Comparison of ENCODE assay signal across 8 cellular contexts in the genomic region with DNA sequence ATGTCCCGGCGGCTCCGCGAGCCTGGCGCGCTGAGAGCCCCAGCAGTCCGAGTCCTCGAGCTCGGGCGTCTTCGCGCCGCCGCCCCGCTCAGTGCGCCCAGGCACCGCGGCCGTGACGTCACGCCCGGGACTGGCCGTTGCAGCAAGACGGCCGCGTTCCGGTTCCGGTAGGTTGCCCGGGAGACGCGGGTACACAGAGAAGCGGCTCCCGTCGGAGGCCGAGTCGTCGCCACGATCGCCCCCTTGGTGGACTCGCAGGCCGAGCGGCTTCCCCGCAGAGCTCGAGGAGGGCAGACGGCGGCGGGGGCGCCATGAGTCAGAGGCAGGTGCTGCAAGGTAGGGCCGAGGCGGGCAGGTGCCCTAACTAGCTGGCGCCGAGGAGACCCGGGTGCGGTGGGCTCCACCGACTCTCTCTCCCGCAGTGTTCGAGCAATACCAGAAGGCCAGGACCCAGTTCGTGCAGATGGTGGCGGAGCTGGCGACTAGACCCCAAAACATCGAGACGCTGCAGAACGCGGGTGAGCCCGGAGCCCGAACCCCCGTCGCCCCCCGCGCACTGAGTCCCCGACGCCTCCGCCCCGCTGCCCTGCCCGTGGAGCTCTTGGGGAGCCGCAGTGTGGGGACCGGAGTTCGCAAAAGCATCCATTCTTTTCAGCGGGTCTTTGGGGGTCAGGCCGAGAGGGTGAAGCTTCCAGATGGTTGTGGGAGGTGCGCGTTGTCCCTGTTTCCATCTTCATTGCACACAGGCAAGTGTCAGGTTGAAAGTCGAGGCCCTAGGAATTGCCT. TPM values are rescaled to one million over a fixed set of nuclear protein-coding genes. Genes with fewer than 3 reads are reported as not detected.
DNase-seq lines count a peak whose midpoint lies in the region; ATAC-seq and TF ChIP-seq lines count a peak whose summit lies in the region.

A gene (plus strand): TSS at position 196 of the 786 bp plus-strand sequence. CDS start 116 bp downstream, at position 312.

- H3K27ac Mint-ChIP-seq in CD4-positive, CD25-positive, alpha-beta regulatory T cell: peak within 1 kb of the TSS in 2 of 3 donors; percentile 73 to 84
- H3K27ac Mint-ChIP-seq in WTC11: no peak within 1 kb of the TSS

- no peaks in the 10 kb centered on the region for H3K36me3 ChIP-seq in CD4-positive, CD25-positive, alpha-beta regulatory T cell (ENCODE audit: control insufficient read depth, insufficient read depth, low read length)
- no peaks in the 10 kb centered on the region for H3K36me3 ChIP-seq in esophagus muscularis mucosa
- no peaks in the 10 kb centered on the region for H3K36me3 ChIP-seq in PC-3 (ENCODE audit: low read depth, low read length)

- H3K27me3 ChIP-seq in CD4-positive, CD25-positive, alpha-beta regulatory T cell (ENCODE audit: control insufficient read depth, insufficient read depth, low read length): peaks cover 55% of the 10 kb centered on the region
- peaks cover 8 to 74% (median 55%) of the 10 kb centered on the region in 4 donors for H3K27me3 ChIP-seq in esophagus muscularis mucosa
- no peaks in the 10 kb centered on the region for H3K27me3 ChIP-seq in PC-3 (ENCODE audit: low read length)

- H3K27ac ChIP-seq in CD4-positive, CD25-positive, alpha-beta regulatory T cell (ENCODE audit: insufficient read depth, low read length, poor library complexity, severe bottlenecking): no peak within 1 kb of the TSS
- H3K27ac ChIP-seq in esophagus muscularis mucosa (replicated peaks in 1 of 4) (no peak within 1 kb of the TSS), PC-3 (ENCODE audit: low read length) (no peak within 1 kb of the TSS)

- no peak for ATAC-seq in CD4-positive, CD25-positive, alpha-beta regulatory T cell (ENCODE audit: low read depth in 2 of 2)
- peak; percentile 34 for ATAC-seq in HG03045 (IDR thresholded peaks at IDR 0.05; ENCODE audit: unreplicated experiment)
- peak; percentile 59 for ATAC-seq in WTC11
- ATAC-seq in PC-3: no peak
- no peak for ATAC-seq in GM19467 (IDR thresholded peaks at IDR 0.05; ENCODE audit: unreplicated experiment)
- no peak for ATAC-seq in GM18907 (IDR thresholded peaks at IDR 0.05; ENCODE audit: unreplicated experiment)

- H3K36me3 Mint-ChIP-seq in CD4-positive, CD25-positive, alpha-beta regulatory T cell: no peaks in the 10 kb centered on the region
- H3K36me3 Mint-ChIP-seq in WTC11: no peaks in the 10 kb centered on the region

- BruUV-seq in PC-3 (replicated peaks; lab: Mats Ljungman, UMichigan): no TSS peak

- peak within 1 kb of the TSS; percentile 22 to 79 (median 56) for H3K4me3 Mint-ChIP-seq in CD4-positive, CD25-positive, alpha-beta regulatory T cell
- H3K4me3 Mint-ChIP-seq in WTC11: peak within 1 kb of the TSS; percentile 69

- H3K4me3 ChIP-seq in CD4-positive, CD25-positive, alpha-beta regulatory T cell (ENCODE audit: low read depth, low read length): no peak within 1 kb of the TSS
- H3K4me3 ChIP-seq in esophagus muscularis mucosa: peak within 1 kb of the TSS; percentile 27 to 51 (median 30)
- H3K4me3 ChIP-seq in PC-3 (ENCODE audit: low read length): no peak within 1 kb of the TSS

- 5% methylated on average over 45 of the region's 83 CpGs for WGBS in esophagus muscularis mucosa

- H3K9me3 ChIP-seq in CD4-positive, CD25-positive, alpha-beta regulatory T cell (ENCODE audit: control insufficient read depth in 2 of 2, low read length in 2 of 2): peaks cover 4 to 13% of the 10 kb centered on the region in 2 experiments
- no peaks in the 10 kb centered on the region for H3K9me3 ChIP-seq in esophagus muscularis mucosa
- no peaks in the 10 kb centered on the region for H3K9me3 ChIP-seq in PC-3 (ENCODE audit: low read length)

- CTCF ChIA-PET in WTC11 (lab: Charles Lee): interaction anchor here (1.1 to 1.5 kb wide), 3 partner anchors 92 to 352 kb away, joined by 3 to 4 read pairs (median 3); no protein-coding TSS in a partner anchor
- CTCF ChIA-PET in PC-3 (lab: Charles Lee): no interaction called here

- H3K27me3 Mint-ChIP-seq in CD4-positive, CD25-positive, alpha-beta regulatory T cell: peaks cover 78% of the 10 kb centered on the region
- peaks cover 92% of the 10 kb centered on the region for H3K27me3 Mint-ChIP-seq in WTC11 (ENCODE audit: low read depth)

- H3K79me2 ChIP-seq in PC-3 (ENCODE audit: low read length): peaks cover 7% of the 10 kb centered on the region; the same call in 1 of the 2 replicates

- no peaks in the 10 kb centered on the region for H4K20me1 ChIP-seq in PC-3 (ENCODE audit: low read length)

- TF ChIP-seq CTCF in WTC11 (IDR thresholded peaks at IDR 0.05) (no peak), esophagus muscularis mucosa (IDR thresholded peaks at IDR 0.05) (no peak), PC-3 (conservative IDR thresholded peaks at IDR 0.05; ENCODE audit: low read depth, low read length) (no peak)

- TF ChIP-seq EP300 in esophagus muscularis mucosa (IDR thresholded peaks at IDR 0.05): no peak

- H3K9ac ChIP-seq in PC-3 (ENCODE audit: low read length): no peak within 1 kb of the TSS

- intact Hi-C loops in esophagus muscularis mucosa (cut with DNase I) (loop anchor here (10.0 kb wide), 2 partner anchors 239 to 749 kb away; a partner anchor contains a TSS), PC-3 (cut with micrococcal nuclease) (no loop called here)

- POLR2A ChIA-PET in WTC11 (lab: Charles Lee): interaction anchor here (0.8 to 1.4 kb wide), 2 partner anchors 29 to 41 kb away, joined by 3 to 6 read pairs; a partner anchor contains a TSS
- POLR2A ChIA-PET in PC-3 (lab: Charles Lee; ENCODE audit: unreplicated experiment): no interaction called here

- peaks cover 0 to 11% (median 4%) of the 10 kb centered on the region in 7 donors for H3K9me3 Mint-ChIP-seq in CD4-positive, CD25-positive, alpha-beta regulatory T cell
- no peaks in the 10 kb centered on the region for H3K9me3 Mint-ChIP-seq in WTC11

- no peak within 1 kb of the TSS for H2AFZ ChIP-seq in PC-3 (ENCODE audit: low read length)

- no peak within 1 kb of the TSS for H3K4me2 ChIP-seq in PC-3 (ENCODE audit: low read length)

- no peaks in the 10 kb centered on the region for H3F3A ChIP-seq in PC-3 (ENCODE audit: low read length, unreplicated experiment)

- H3K4me1 ChIP-seq in CD4-positive, CD25-positive, alpha-beta regulatory T cell (ENCODE audit: control insufficient read depth, insufficient read depth, low read length, poor library complexity, severe bottlenecking): peaks cover 18% of the 10 kb centered on the region
- H3K4me1 ChIP-seq in esophagus muscularis mucosa: peaks cover 12 to 22% (median 18%) of the 10 kb centered on the region in 4 donors
- peaks cover 10% of the 10 kb centered on the region for H3K4me1 ChIP-seq in PC-3 (ENCODE audit: insufficient read depth, low read length)

- no peaks in the 10 kb centered on the region for H3K9me2 ChIP-seq in PC-3 (replicated peaks; ENCODE audit: low read length)

- peak in 2 of 3 donors; percentile 39 to 68 for DNase-seq in CD4-positive, CD25-positive, alpha-beta regulatory T cell
- DNase-seq in WTC11 (ENCODE audit: low spot score): peak; percentile 86
- no peak for DNase-seq in esophagus muscularis mucosa (ENCODE audit: extremely low spot score)
- peak; percentile 22 for DNase-seq in occipital lobe (lab: John Stamatoyannopoulos, UW)
- DNase-seq in PC-3: no peak

- peaks cover 5 to 25% (median 10%) of the 10 kb centered on the region in 4 donors for H3K4me1 Mint-ChIP-seq in CD4-positive, CD25-positive, alpha-beta regulatory T cell
- H3K4me1 Mint-ChIP-seq in WTC11: peaks cover 7% of the 10 kb centered on the region; the same call in 1 of the 2 replicates

- no peak for TF ChIP-seq POLR2A in esophagus muscularis mucosa (IDR thresholded peaks at IDR 0.05; ENCODE audit: low read depth)

TF ChIP-seq in WTC11, 78 proteins besides CTCF, POLR2A, EP300 and RAD21 (continues in another document):
- no peak for TF ChIP-seq GRHL2 (CRISPR knock-in tag; IDR thresholded peaks at IDR 0.05; ENCODE audit: insufficient replicate concordance, severe bottlenecking)
- peak; percentile 34; the same call in 1 of the 2 replicates for TF ChIP-seq ZNF263 (CRISPR knock-in tag; IDR thresholded peaks at IDR 0.05; ENCODE audit: low read depth)
- peak; percentile 90 for TF ChIP-seq CREB1 (CRISPR knock-in tag; IDR thresholded peaks at IDR 0.05)
- TF ChIP-seq, protein P1, sequence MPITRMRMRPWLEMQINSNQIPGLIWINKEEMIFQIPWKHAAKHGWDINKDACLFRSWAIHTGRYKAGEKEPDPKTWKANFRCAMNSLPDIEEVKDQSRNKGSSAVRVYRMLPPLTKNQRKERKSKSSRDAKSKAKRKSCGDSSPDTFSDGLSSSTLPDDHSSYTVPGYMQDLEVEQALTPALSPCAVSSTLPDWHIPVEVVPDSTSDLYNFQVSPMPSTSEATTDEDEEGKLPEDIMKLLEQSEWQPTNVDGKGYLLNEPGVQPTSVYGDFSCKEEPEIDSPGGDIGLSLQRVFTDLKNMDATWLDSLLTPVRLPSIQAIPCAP (CRISPR knock-in tag; IDR thresholded peaks at IDR 0.05): no peak
- 0 out of 2 replicates have a peak, but pooled peaks have one; percentile 66 for TF ChIP-seq JUN (CRISPR knock-in tag; IDR thresholded peaks at IDR 0.05)
- no peak for TF ChIP-seq IRF2 (CRISPR knock-in tag; IDR thresholded peaks at IDR 0.05; ENCODE audit: borderline replicate concordance, low read depth)
- TF ChIP-seq PRRX2 (CRISPR knock-in tag; IDR thresholded peaks at IDR 0.05): no peak
- no peak for TF ChIP-seq TCF7 (CRISPR knock-in tag; IDR thresholded peaks at IDR 0.05; ENCODE audit: low read depth)
- TF ChIP-seq ZNF671 (CRISPR knock-in tag; IDR thresholded peaks at IDR 0.05): no peak
- no peak for TF ChIP-seq OVOL2 (CRISPR knock-in tag; IDR thresholded peaks at IDR 0.05; ENCODE audit: borderline replicate concordance)
- no peak for TF ChIP-seq ZNF396 (CRISPR knock-in tag; IDR thresholded peaks at IDR 0.05; ENCODE audit: borderline replicate concordance)
- no peak for TF ChIP-seq NR1H2 (CRISPR knock-in tag; IDR thresholded peaks at IDR 0.05)
- TF ChIP-seq, protein P2, sequence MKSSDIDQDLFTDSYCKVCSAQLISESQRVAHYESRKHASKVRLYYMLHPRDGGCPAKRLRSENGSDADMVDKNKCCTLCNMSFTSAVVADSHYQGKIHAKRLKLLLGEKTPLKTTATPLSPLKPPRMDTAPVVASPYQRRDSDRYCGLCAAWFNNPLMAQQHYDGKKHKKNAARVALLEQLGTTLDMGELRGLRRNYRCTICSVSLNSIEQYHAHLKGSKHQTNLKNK (CRISPR knock-in tag; IDR thresholded peaks at IDR 0.05): no peak
- TF ChIP-seq MXD4 (CRISPR knock-in tag; IDR thresholded peaks at IDR 0.05; ENCODE audit: borderline replicate concordance): no peak

RNA-seq across cellular contexts. Expression of the gene that starts here (rescaled TPM):
- total RNA-seq in CD4-positive, CD25-positive, alpha-beta regulatory T cell: not detected
- under 1 TPM in 2 of 4 donors, not detected in 2; 0.15 to 0.18 TPM for polyA plus RNA-seq in CD4-positive, CD25-positive, alpha-beta regulatory T cell
- total RNA-seq in WTC11 (2021): 0.30 to 0.74 TPM in 2 of 3 replicates, not detected in the other
- total RNA-seq in esophagus muscularis mucosa: under 1 TPM in 1 of 4 donors, not detected in 3; 0.19 TPM
- 1.2 TPM for total RNA-seq in occipital lobe
- total RNA-seq in PC-3 (2014; rRNA removed): 0.04 and 0.12 TPM in 2 replicates

Comparison
In these comparisons a context has a peak if more than half of its experiments do, and no peak if none do; other contexts are left out.
1. Peak in DNase-seq in CD4-positive, CD25-positive, alpha-beta regulatory T cell; RNA of the gene not detected or under 1 TPM.
2. Peak in DNase-seq and ATAC-seq in WTC11; RNA of the gene not detected or under 1 TPM.
3. H3K4me3 ChIP-seq: peak in esophagus muscularis mucosa (4 of 4); none in CD4-positive, CD25-positive, alpha-beta regulatory T cell (single experiment) and PC-3 (single experiment).